ENCODE assay signal across 1 cellular context in the genomic region with DNA sequence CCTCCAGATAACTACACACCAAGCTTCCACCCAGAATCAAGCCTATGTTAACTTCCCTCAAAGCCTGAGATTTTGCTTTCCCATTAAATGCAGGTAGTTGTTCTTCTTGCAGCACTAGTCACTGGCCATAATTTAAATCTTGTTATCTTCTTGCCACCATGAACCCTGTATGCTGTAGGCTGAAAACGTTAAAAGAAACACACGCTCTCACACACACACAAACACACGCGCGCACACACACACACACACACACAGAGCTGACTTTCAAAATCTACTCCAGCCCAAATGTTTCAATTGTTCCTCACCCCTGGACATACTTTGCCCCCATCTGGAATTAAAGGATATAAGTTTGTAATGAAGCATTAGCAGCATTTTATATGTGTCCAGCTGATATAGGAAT.
TF ChIP-seq lines count a peak whose summit lies in the region.

No MANE protein-coding gene starts in this region.

TF ChIP-seq in K562, 482 proteins besides CTCF, POLR2A, EP300 and RAD21:
- peak; percentile 11; the same call in 1 of the 2 replicates for TF ChIP-seq ELF4 (CRISPR knock-in tag; IDR thresholded peaks at IDR 0.05)
- TF ChIP-seq MLLT1 (IDR thresholded peaks at IDR 0.05), result peak; percentile 61 to 73; a peak in 3 of 4 replicates
- 0 out of 2 replicates have a peak, but pooled peaks have one; percentile 27 for TF ChIP-seq RBFOX2 (IDR thresholded peaks at IDR 0.05; ENCODE audit: low read depth, low read length)
- peak in 1 of 2 experiments; percentile 14 for TF ChIP-seq AFF1 (IDR thresholded peaks at IDR 0.05; ENCODE audit: low read depth in 1 of 2, partially characterized antibody in 2 of 2)
